In the genomic region with DNA sequence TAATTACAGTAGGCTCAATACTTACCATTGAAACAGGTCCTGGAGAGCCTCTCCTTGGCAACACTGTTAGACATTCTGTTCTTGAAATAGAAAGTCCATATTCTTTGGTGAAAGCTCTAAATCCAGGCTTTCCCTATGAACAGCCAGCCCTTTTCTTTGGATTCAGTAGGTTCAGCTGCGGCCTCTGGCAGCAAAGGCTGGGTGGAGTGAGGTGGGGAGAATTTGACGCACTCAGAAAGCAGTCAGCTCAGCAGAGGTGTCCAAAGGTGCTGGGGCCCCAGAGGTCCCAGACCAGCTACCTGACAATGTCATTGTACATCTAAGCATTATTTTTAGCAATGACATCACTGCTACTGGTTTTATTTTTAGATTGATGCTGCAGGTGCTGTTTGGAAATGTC, we compare ENCODE assay signal across 24 cellular contexts.
"Had no signal": no experiment of that assay in that cellular context is flagged by ENCODE, and none has a peak within 500 bp of the region (broad histone marks: within the 10 kb centered on the region; RNA-seq: fewer than 3 reads in every experiment).

No MANE protein-coding gene starts in this region.

- H3K27ac ChIP-seq: brain microvascular endothelial cell, foreskin keratinocyte, vagina had no signal

- ATAC-seq: foreskin keratinocyte; natural killer cell treated with Interleukin-12 subunit alpha and Interleukin-12 subunit beta and Interleukin-15 and Interleukin-18, amount 100 ng/mL, for 72 hours had no signal

- H3K9me3 ChIP-seq: vagina had no signal

- H3K4me3 ChIP-seq: vagina had no signal

- H3K4me3 Mint-ChIP-seq: activated CD4-positive, alpha-beta memory T cell treated with anti-CD3 and anti-CD28 coated beads, Interleukin-2, amount 10 ng/mL, durations not matched to agents 7 days and 5 days; activated CD4-positive, alpha-beta T cell treated with anti-CD3 and anti-CD28 coated beads, Interleukin-2, amount 10 ng/mL, durations not matched to agents 24 days and 14 days; activated naive CD4-positive, alpha-beta T cell treated with anti-CD3 and anti-CD28 coated beads, Interleukin-2, amount 50 U/mL, for 24 hours; activated T-helper 1 cell treated with anti-CD3 and anti-CD28 coated beads, Interleukin-12 subunit alpha, Interleukin-12 subunit beta, Interleukin-2, Interleukin-4 antibody, amounts not matched to agents 30 ng/mL and 10 ng/mL and 1 ng/mL, durations not matched to agents 14 hours and 24 hours and 36 hours; natural killer cell treated with Interleukin-12 subunit alpha and Interleukin-12 subunit beta and Interleukin-15 and Interleukin-18, amount 100 ng/mL, for 72 hours; stimulated activated naive CD8-positive, alpha-beta T cell treated with anti-CD3 and anti-CD28 coated beads, Interleukin-15, Interleukin-2, amounts not matched to agents 100 ng/mL and 50 ng/mL, for 24 hours; T-helper 1 cell treated with Interleukin-12 subunit alpha and Interleukin-12 subunit beta and Interleukin-4 antibody, amounts not matched to agents 30 μg/mL and 1 μg/mL, for 36 hours had no signal

- H3K27me3 ChIP-seq: brain microvascular endothelial cell, foreskin keratinocyte, vagina had no signal

- H3K4me1 Mint-ChIP-seq: activated CD4-positive, alpha-beta memory T cell treated with anti-CD3 and anti-CD28 coated beads, Interleukin-2, amount 10 ng/mL, durations not matched to agents 7 days and 5 days; activated CD4-positive, alpha-beta T cell treated with anti-CD3 and anti-CD28 coated beads, Interleukin-2, amount 10 ng/mL, durations not matched to agents 24 days and 14 days had no signal

- H3K4me1 ChIP-seq: foreskin keratinocyte had no signal

- DNase-seq: activated CD4-positive, alpha-beta memory T cell treated with anti-CD3 and anti-CD28 coated beads, Interleukin-2, amount 10 ng/mL, durations not matched to agents 7 days and 5 days; activated CD4-positive, alpha-beta T cell treated with anti-CD3 and anti-CD28 coated beads, Interleukin-2, amount 10 ng/mL, durations not matched to agents 24 days and 14 days; activated gamma-delta T cell; activated T-cell treated with anti-CD3 and anti-CD28 coated beads for 4 hours; aorta; brain microvascular endothelial cell; central memory CD4-positive, alpha-beta T cell; dermis blood vessel endothelial cell; effector CD8-positive, alpha-beta T cell; erythroblast; foreskin keratinocyte; hippocampal formation; kidney glomerular epithelial cell; midbrain; retina; stimulated activated CD4-positive, alpha-beta T cell treated with anti-CD3 and anti-CD28 coated beads, Interleukin-4, amount 100 ng/mL, for 4 hours; trophoblast cell had no signal

- H3K27ac Mint-ChIP-seq: activated CD4-positive, alpha-beta memory T cell treated with anti-CD3 and anti-CD28 coated beads, Interleukin-2, amount 10 ng/mL, durations not matched to agents 7 days and 5 days; activated CD4-positive, alpha-beta T cell treated with anti-CD3 and anti-CD28 coated beads, Interleukin-2, amount 10 ng/mL, durations not matched to agents 24 days and 14 days; activated naive CD4-positive, alpha-beta T cell treated with anti-CD3 and anti-CD28 coated beads, Interleukin-2, amount 50 U/mL, for 24 hours; activated T-helper 1 cell treated with anti-CD3 and anti-CD28 coated beads, Interleukin-12 subunit alpha, Interleukin-12 subunit beta, Interleukin-2, Interleukin-4 antibody, amounts not matched to agents 30 ng/mL and 10 ng/mL and 1 ng/mL, durations not matched to agents 14 hours and 24 hours and 36 hours; natural killer cell treated with Interleukin-12 subunit alpha and Interleukin-12 subunit beta and Interleukin-15 and Interleukin-18, amount 100 ng/mL, for 72 hours; progenitor cell of endocrine pancreas; stimulated activated naive CD8-positive, alpha-beta T cell treated with anti-CD3 and anti-CD28 coated beads, Interleukin-15, Interleukin-2, amounts not matched to agents 100 ng/mL and 50 ng/mL, for 24 hours; T-helper 1 cell treated with Interleukin-12 subunit alpha and Interleukin-12 subunit beta and Interleukin-4 antibody, amounts not matched to agents 30 μg/mL and 1 μg/mL, for 36 hours had no signal

- H3K27me3 Mint-ChIP-seq: activated CD4-positive, alpha-beta memory T cell treated with anti-CD3 and anti-CD28 coated beads, Interleukin-2, amount 10 ng/mL, durations not matched to agents 7 days and 5 days; activated CD4-positive, alpha-beta T cell treated with anti-CD3 and anti-CD28 coated beads, Interleukin-2, amount 10 ng/mL, durations not matched to agents 24 days and 14 days; activated naive CD4-positive, alpha-beta T cell treated with anti-CD3 and anti-CD28 coated beads, Interleukin-2, amount 50 U/mL, for 24 hours; natural killer cell treated with Interleukin-12 subunit alpha and Interleukin-12 subunit beta and Interleukin-15 and Interleukin-18, amount 100 ng/mL, for 72 hours; progenitor cell of endocrine pancreas; stimulated activated naive CD8-positive, alpha-beta T cell treated with anti-CD3 and anti-CD28 coated beads, Interleukin-15, Interleukin-2, amounts not matched to agents 100 ng/mL and 50 ng/mL, for 24 hours had no signal

- H3K36me3 ChIP-seq: brain microvascular endothelial cell, vagina had no signal
